1 cellular context compared by ENCODE assay signal in genomic region chr12:52156757-52157565, GRCh38.
TF ChIP-seq lines count a peak whose summit lies in the region.

No MANE protein-coding gene starts in this region.

TF ChIP-seq in endothelial cell of umbilical vein, 7 proteins besides CTCF, POLR2A, EP300 and RAD21 (continued from another document):
- TF ChIP-seq FOS (IDR thresholded peaks at IDR 0.05; ENCODE audit: borderline replicate concordance, insufficient read depth, low read length), result no peak
- TF ChIP-seq MYC (IDR thresholded peaks at IDR 0.05; ENCODE audit: low read depth, low read length), result no peak
- no peak for TF ChIP-seq POLR2AphosphoS5 (IDR thresholded peaks at IDR 0.05; ENCODE audit: insufficient read depth, low read depth, low read length)
- no peak for TF ChIP-seq EZH2 (IDR thresholded peaks at IDR 0.05; ENCODE audit: borderline replicate concordance, low read depth, low read length, severe bottlenecking)
- no peak for TF ChIP-seq JUN (IDR thresholded peaks at IDR 0.05; ENCODE audit: borderline replicate concordance, insufficient read depth, insufficient read length, low read depth)
- TF ChIP-seq MAX (IDR thresholded peaks at IDR 0.05; ENCODE audit: insufficient read depth, insufficient read length), result no peak
